In the genomic region with DNA sequence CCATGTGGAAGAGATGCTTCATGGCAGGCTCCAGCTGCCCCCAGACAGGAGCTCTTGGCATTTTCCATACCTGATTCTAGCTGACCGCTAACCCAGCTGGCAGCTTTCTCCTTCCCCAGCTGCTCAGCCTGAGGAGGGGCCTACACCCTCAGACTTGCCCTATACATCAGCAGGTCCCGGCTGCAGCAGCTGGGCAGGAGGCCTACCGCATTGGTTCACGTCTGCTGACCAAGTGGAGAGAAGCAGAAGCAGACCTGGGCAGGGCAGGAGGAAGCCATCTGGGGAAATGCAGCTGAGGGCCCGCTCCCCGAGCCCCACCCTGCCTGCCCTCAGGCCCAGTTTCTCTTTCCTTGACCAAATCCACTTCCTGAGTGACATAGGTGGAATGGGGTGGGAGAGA, we compare ENCODE assay signal across 14 cellular contexts. TPM values are rescaled to one million over a fixed set of nuclear protein-coding genes. Genes with fewer than 3 reads are reported as not detected.
DNase-seq lines count a peak whose midpoint lies in the region; ATAC-seq, FAIRE-seq and TF ChIP-seq lines count a peak whose summit lies in the region.
"Had no signal": no experiment of that assay in that cellular context is flagged by ENCODE, and none has a peak within 500 bp of the region (broad histone marks: within the 10 kb centered on the region; RNA-seq: fewer than 3 reads in every experiment).

No MANE protein-coding gene starts in this region.

- POLR2A ChIA-PET in WTC11 (lab: Charles Lee) = no interaction called here

- no peak overlapping the region for H3K27ac Mint-ChIP-seq in WTC11
- H3K27ac Mint-ChIP-seq: activated naive CD4-positive, alpha-beta T cell treated with anti-CD3 and anti-CD28 coated beads, Interleukin-2, amount 50 U/mL, for 72 hours had no signal

- H3K4me3 ChIP-seq in GM12865 (ENCODE audit: low read depth, low read length) (no peak overlapping the region), lower leg skin (ENCODE audit: low read depth, poor library complexity, severe bottlenecking) (no peak overlapping the region)
- H3K4me3 ChIP-seq: gastrocnemius medialis had no signal

- peaks cover 20% of the 10 kb centered on the region for H3K4me1 Mint-ChIP-seq in WTC11

- CTCF ChIA-PET in WTC11 (lab: Charles Lee) = interaction anchor here (1.0 kb wide), 1 partner anchor 43 kb away, joined by 3 read pairs; no protein-coding TSS in a partner anchor

- no peaks in the 10 kb centered on the region for H3K36me3 Mint-ChIP-seq in WTC11

- TF ChIP-seq CTCF in GM12865 (IDR thresholded peaks at IDR 0.05; ENCODE audit: insufficient read depth, low read depth, low read length, missing control alignments) (no peak), WTC11 (IDR thresholded peaks at IDR 0.05) (no peak), lower leg skin (IDR thresholded peaks at IDR 0.05) (no peak)

- no peaks in the 10 kb centered on the region for H3K9me3 Mint-ChIP-seq in WTC11

- no peak for FAIRE-seq in H54 (lab: Jason Lieb, UNC)
- FAIRE-seq: islet of Langerhans had no signal

- WGBS in lower leg skin, 2 donors = 78 to 87% methylated on average over 6 of the region's 6 CpGs

- TF ChIP-seq POLR2A in H54 (IDR thresholded peaks at IDR 0.05; ENCODE audit: low read depth, low read length) = no peak
- TF ChIP-seq POLR2A in lower leg skin (IDR thresholded peaks at IDR 0.05) = no peak

- intact Hi-C loops in lower leg skin (cut with DNase I; ENCODE audit: low total_unique reads) = no loop called here

- peak; percentile 57 for ATAC-seq in GM21529 (IDR thresholded peaks at IDR 0.05; ENCODE audit: unreplicated experiment)
- peak; percentile 89 for ATAC-seq in HG03354 (IDR thresholded peaks at IDR 0.05; ENCODE audit: poor library complexity, severe bottlenecking, unreplicated experiment)
- no peak for ATAC-seq in WTC11
- ATAC-seq: activated naive CD4-positive, alpha-beta T cell treated with anti-CD3 and anti-CD28 coated beads, Interleukin-2, amount 50 U/mL, for 72 hours; gastrocnemius medialis; SK-N-SH treated with all-trans-retinoic acid at 6 μM for 48 hours had no signal

- DNase-seq in GM12865 (ENCODE audit: low read depth) = peak; percentile 41
- peak; percentile 35 for DNase-seq in left kidney (ENCODE audit: low read depth, low spot score)
- DNase-seq in WTC11 (ENCODE audit: low spot score) = no peak
- no peak for DNase-seq in H54 (ENCODE audit: insufficient read length, low spot score)
- no peak for DNase-seq in lower leg skin (ENCODE audit: low spot score in 2 of 2)
- no peak for DNase-seq in D341Med (ENCODE audit: low spot score)
- DNase-seq: gastrocnemius medialis; NCI-H2107; stimulated activated CD8-positive, alpha-beta memory T cell treated with anti-CD3 and anti-CD28 coated beads, Interleukin-4, amount 100 ng/mL, for 48 hours had no signal

- no peak overlapping the region for H3K4me3 Mint-ChIP-seq in WTC11

- peaks cover 3% of the 10 kb centered on the region for H3K27me3 Mint-ChIP-seq in WTC11 (ENCODE audit: low read depth)

TF ChIP-seq in WTC11, 78 proteins besides CTCF, POLR2A, EP300 and RAD21 (continues in another document):
- TF ChIP-seq SMAD3 (CRISPR knock-in tag; IDR thresholded peaks at IDR 0.05; ENCODE audit: borderline replicate concordance) (no peak), ETV6 (CRISPR knock-in tag; IDR thresholded peaks at IDR 0.05) (no peak), AR (CRISPR knock-in tag; IDR thresholded peaks at IDR 0.05) (no peak), ESRRA (CRISPR knock-in tag; IDR thresholded peaks at IDR 0.05; ENCODE audit: borderline replicate concordance) (no peak), ZNF425 (CRISPR knock-in tag; conservative IDR thresholded peaks at IDR 0.05) (no peak), GTF2I (CRISPR knock-in tag; conservative IDR thresholded peaks at IDR 0.05) (no peak), TEAD4 (CRISPR knock-in tag; IDR thresholded peaks at IDR 0.05) (no peak), ZBTB21 (CRISPR knock-in tag; IDR thresholded peaks at IDR 0.05; ENCODE audit: borderline replicate concordance) (no peak), EMX1 (CRISPR knock-in tag; IDR thresholded peaks at IDR 0.05) (no peak), ZNF138 (CRISPR knock-in tag; conservative IDR thresholded peaks at IDR 0.05) (no peak), ZNF317 (CRISPR knock-in tag; IDR thresholded peaks at IDR 0.05; ENCODE audit: borderline replicate concordance, low read depth) (no peak), SOX15 (CRISPR knock-in tag; IDR thresholded peaks at IDR 0.05) (no peak), E2F1 (CRISPR knock-in tag; IDR thresholded peaks at IDR 0.05) (no peak)
- TF ChIP-seq, protein P1, sequence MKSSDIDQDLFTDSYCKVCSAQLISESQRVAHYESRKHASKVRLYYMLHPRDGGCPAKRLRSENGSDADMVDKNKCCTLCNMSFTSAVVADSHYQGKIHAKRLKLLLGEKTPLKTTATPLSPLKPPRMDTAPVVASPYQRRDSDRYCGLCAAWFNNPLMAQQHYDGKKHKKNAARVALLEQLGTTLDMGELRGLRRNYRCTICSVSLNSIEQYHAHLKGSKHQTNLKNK (CRISPR knock-in tag; IDR thresholded peaks at IDR 0.05) = no peak
- TF ChIP-seq, protein P2, sequence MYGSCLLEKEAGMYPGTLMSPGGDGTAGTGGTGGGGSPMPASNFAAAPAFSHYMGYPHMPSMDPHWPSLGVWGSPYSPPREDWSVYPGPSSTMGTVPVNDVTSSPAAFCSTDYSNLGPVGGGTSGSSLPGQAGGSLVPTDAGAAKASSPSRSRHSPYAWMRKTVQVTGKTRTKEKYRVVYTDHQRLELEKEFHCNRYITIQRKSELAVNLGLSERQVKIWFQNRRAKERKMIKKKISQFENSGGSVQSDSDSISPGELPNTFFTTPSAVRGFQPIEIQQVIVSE (CRISPR knock-in tag; IDR thresholded peaks at IDR 0.05; ENCODE audit: borderline replicate concordance) = no peak
- TF ChIP-seq, protein P3, sequence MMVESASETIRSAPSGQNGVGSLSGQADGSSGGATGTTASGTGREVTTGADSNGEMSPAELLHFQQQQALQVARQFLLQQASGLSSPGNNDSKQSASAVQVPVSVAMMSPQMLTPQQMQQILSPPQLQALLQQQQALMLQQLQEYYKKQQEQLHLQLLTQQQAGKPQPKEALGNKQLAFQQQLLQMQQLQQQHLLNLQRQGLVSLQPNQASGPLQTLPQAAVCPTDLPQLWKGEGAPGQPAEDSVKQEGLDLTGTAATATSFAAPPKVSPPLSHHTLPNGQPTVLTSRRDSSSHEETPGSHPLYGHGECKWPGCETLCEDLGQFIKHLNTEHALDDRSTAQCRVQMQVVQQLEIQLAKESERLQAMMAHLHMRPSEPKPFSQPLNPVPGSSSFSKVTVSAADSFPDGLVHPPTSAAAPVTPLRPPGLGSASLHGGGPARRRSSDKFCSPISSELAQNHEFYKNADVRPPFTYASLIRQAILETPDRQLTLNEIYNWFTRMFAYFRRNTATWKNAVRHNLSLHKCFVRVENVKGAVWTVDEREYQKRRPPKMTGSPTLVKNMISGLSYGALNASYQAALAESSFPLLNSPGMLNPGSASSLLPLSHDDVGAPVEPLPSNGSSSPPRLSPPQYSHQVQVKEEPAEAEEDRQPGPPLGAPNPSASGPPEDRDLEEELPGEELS (CRISPR knock-in tag; IDR thresholded peaks at IDR 0.05) = no peak

RNA-seq across cellular contexts. Expression of gene LBH, which starts 50.7 kb away (rescaled TPM):
- total RNA-seq in WTC11 (2021) (30.8 to 47.3 TPM (median 34.7 TPM) in 3 replicates), lower leg skin (10 to 100 TPM; 13.4 to 72.0 (median 42.6) TPM)

Comparison
In these comparisons a context has a peak if more than half of its experiments do, and no peak if none do; other contexts are left out.
1. DNase-seq: peak in GM12865 (single experiment) and left kidney (single experiment); none in WTC11 (single experiment), H54 (single experiment), lower leg skin (0 of 2) and D341Med (single experiment).